ENCODE assay signal across 8 cellular contexts in the genomic region with DNA sequence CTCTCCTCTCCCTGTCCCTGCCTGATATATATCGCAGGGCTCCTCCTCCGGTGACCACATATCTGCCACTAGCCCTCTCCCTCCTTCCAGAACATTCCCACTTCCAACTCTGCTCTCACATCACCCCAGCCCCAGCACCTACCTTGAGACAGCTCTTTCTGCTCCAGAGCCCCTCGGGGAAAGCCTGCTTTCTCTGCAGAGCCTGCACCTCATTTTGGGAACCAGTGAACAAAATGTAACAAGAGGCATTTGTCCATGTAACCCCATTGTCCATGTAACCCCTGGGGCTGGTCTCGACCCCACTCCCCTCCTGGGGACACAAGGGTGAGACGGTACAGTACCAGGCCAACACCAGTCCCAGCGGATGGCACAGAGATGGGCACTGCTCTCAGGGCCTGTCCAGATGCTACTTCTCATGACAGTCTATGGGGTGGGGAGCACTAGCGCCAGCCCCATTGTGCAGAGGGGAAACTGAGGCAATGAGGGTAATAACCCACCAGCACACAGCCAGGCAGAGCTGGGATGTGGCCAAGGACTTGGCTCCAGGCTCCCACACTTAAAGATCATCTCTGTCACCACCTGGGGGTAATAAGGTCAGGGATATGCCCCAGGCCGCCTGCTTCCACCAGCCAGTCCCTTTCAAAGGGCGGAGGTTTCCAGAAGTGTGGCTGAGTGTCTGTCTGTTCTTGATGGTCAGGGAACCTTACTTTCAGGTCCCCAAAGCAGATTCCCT. TPM values are rescaled to one million over a fixed set of nuclear protein-coding genes. Genes with fewer than 3 reads are reported as not detected.
DNase-seq lines count a peak whose midpoint lies in the region; ATAC-seq and TF ChIP-seq lines count a peak whose summit lies in the region.

No MANE protein-coding gene starts in this region.

- ATAC-seq in activated CD8-positive, alpha-beta T cell treated with anti-CD3 and anti-CD28 coated beads for 36 hours: no peak
- no peak for ATAC-seq in GM18517 (IDR thresholded peaks at IDR 0.05; ENCODE audit: unreplicated experiment)

- peak overlapping the region in 3 of 4 donors; percentile 37 to 72 (median 54) for H3K27ac ChIP-seq in transverse colon

- H3K4me1 ChIP-seq in transverse colon: peaks cover 35 to 64% (median 59%) of the 10 kb centered on the region in 4 donors

- no peak for TF ChIP-seq POLR2A in transverse colon (IDR thresholded peaks at IDR 0.05)

- 69% methylated on average over 9 of the region's 9 CpGs; no CpG with 5 or more reads in 1 of the 2 donors for WGBS in transverse colon (ENCODE audit: low coverage in 1 of 2), 2 donors

- H3K27me3 Mint-ChIP-seq in activated naive CD4-positive, alpha-beta T cell treated with anti-CD3 and anti-CD28 coated beads, Interleukin-2, amount 10 ng/mL, durations not matched to agents 7 days and 5 days: peaks cover 36% of the 10 kb centered on the region
- H3K27me3 Mint-ChIP-seq in activated CD8-positive, alpha-beta T cell treated with anti-CD3 and anti-CD28 coated beads for 36 hours: no peaks in the 10 kb centered on the region

- TF ChIP-seq CTCF in activated CD8-positive, alpha-beta T cell treated with anti-CD3 and anti-CD28 coated beads for 36 hours (IDR thresholded peaks at IDR 0.05): no peak
- no peak for TF ChIP-seq CTCF in transverse colon (IDR thresholded peaks at IDR 0.05)

- no peaks in the 10 kb centered on the region for H3K9me3 Mint-ChIP-seq in activated naive CD4-positive, alpha-beta T cell treated with anti-CD3 and anti-CD28 coated beads, Interleukin-2, amount 10 ng/mL, durations not matched to agents 7 days and 5 days
- H3K9me3 Mint-ChIP-seq in activated CD8-positive, alpha-beta T cell treated with anti-CD3 and anti-CD28 coated beads for 36 hours: no peaks in the 10 kb centered on the region

- in situ Hi-C loops in transverse colon (cut with MboI; ENCODE audit: low pct_ligation_motif_present in 1 of 4, low pct_unique_long_range_greater_than_20kb in 1 of 4, low sequenced_read_pairs in 3 of 4): loop anchor here in 2 of 4 donors (25.0 kb wide), 1 partner anchor 181 kb away; no protein-coding TSS in a partner anchor

- H3K36me3 ChIP-seq in transverse colon: no peaks in the 10 kb centered on the region

- H3K27ac Mint-ChIP-seq in activated naive CD4-positive, alpha-beta T cell treated with anti-CD3 and anti-CD28 coated beads, Interleukin-2, amount 10 ng/mL, durations not matched to agents 7 days and 5 days: no peak overlapping the region
- peak overlapping the region; percentile 86 for H3K27ac Mint-ChIP-seq in activated CD8-positive, alpha-beta T cell treated with anti-CD3 and anti-CD28 coated beads for 36 hours

- no peaks in the 10 kb centered on the region for H3K36me3 Mint-ChIP-seq in activated naive CD4-positive, alpha-beta T cell treated with anti-CD3 and anti-CD28 coated beads, Interleukin-2, amount 10 ng/mL, durations not matched to agents 7 days and 5 days
- peaks cover 4% of the 10 kb centered on the region for H3K36me3 Mint-ChIP-seq in activated CD8-positive, alpha-beta T cell treated with anti-CD3 and anti-CD28 coated beads for 36 hours (ENCODE audit: low read depth)

- POLR2A ChIA-PET in activated CD8-positive, alpha-beta T cell treated with anti-CD3 and anti-CD28 coated beads for 36 hours (lab: Charles Lee): interaction anchor here (0.7 to 1.7 kb wide), 5 partner anchors 153 to 711 kb away, joined by 3 to 12 read pairs (median 4); partner anchors contain the start of gene CBX4

- peak overlapping the region; percentile 71 for H3K4me3 Mint-ChIP-seq in activated naive CD4-positive, alpha-beta T cell treated with anti-CD3 and anti-CD28 coated beads, Interleukin-2, amount 10 ng/mL, durations not matched to agents 7 days and 5 days
- peak overlapping the region; percentile 80 for H3K4me3 Mint-ChIP-seq in activated CD8-positive, alpha-beta T cell treated with anti-CD3 and anti-CD28 coated beads for 36 hours

- intact Hi-C loops in activated CD8-positive, alpha-beta T cell treated with anti-CD3 and anti-CD28 coated beads for 36 hours (cut with micrococcal nuclease): loop anchor here (5.0 to 10.0 kb wide), 2 partner anchors 196 to 248 kb away; partner anchors contain the start of gene CBX8
- intact Hi-C loops in transverse colon (cut with DNase I; ENCODE audit: low total_unique reads): loop anchor here (10.0 kb wide), 1 partner anchor 158 kb away; the partner anchor contains the start of gene CBX4

- no peak for TF ChIP-seq EP300 in transverse colon (IDR thresholded peaks at IDR 0.05; ENCODE audit: low read depth)

- no peaks in the 10 kb centered on the region for H3K9me3 ChIP-seq in transverse colon

- peaks cover 58% of the 10 kb centered on the region for H3K4me1 Mint-ChIP-seq in activated naive CD4-positive, alpha-beta T cell treated with anti-CD3 and anti-CD28 coated beads, Interleukin-2, amount 10 ng/mL, durations not matched to agents 7 days and 5 days
- H3K4me1 Mint-ChIP-seq in activated CD8-positive, alpha-beta T cell treated with anti-CD3 and anti-CD28 coated beads for 36 hours (ENCODE audit: low read depth): peaks cover 50% of the 10 kb centered on the region

- H3K4me3 ChIP-seq in transverse colon: peak overlapping the region in 1 of 4 donors; percentile 46

- DNase-seq in activated naive CD4-positive, alpha-beta T cell treated with anti-CD3 and anti-CD28 coated beads, Interleukin-2, amount 10 ng/mL, durations not matched to agents 7 days and 5 days: no peak
- DNase-seq in activated naive CD4-positive, alpha-beta T cell treated with Interleukin-2 at 50 U/mL for 16 hours: no peak
- peak; percentile 28 for DNase-seq in activated CD8-positive, alpha-beta T cell treated with anti-CD3 and anti-CD28 coated beads for 36 hours
- DNase-seq in iris pigment epithelial cell (ENCODE audit: low read depth) (peak; percentile 11), transverse colon (no peak), iPS-NIHi11 (ENCODE audit: low spot score) (no peak), HT-29 (ENCODE audit: low spot score) (no peak)

- CTCF ChIA-PET in activated naive CD4-positive, alpha-beta T cell treated with anti-CD3 and anti-CD28 coated beads, Interleukin-2, amount 10 ng/mL, durations not matched to agents 7 days and 5 days (lab: Charles Lee): interaction anchor here (1.0 to 2.0 kb wide), 5 partner anchors 19 to 251 kb away, joined by 3 to 10 read pairs (median 5); no protein-coding TSS in a partner anchor
- CTCF ChIA-PET in activated CD8-positive, alpha-beta T cell treated with anti-CD3 and anti-CD28 coated beads for 36 hours (lab: Charles Lee): interaction anchor here (0.9 to 7.9 kb wide), 11 partner anchors 13 to 252 kb away, joined by 3 to 67 read pairs (median 4); partner anchors contain the start of gene CBX4

- no peaks in the 10 kb centered on the region for H3K27me3 ChIP-seq in transverse colon

RNA-seq across cellular contexts. Expression of gene TBC1D16, which starts 42.8 kb away (rescaled TPM):
- 10 to 100 TPM in 1 of 2 experiments, 1 to 10 TPM in 1; 9.6 to 12.0 TPM for total RNA-seq in activated CD8-positive, alpha-beta T cell treated with anti-CD3 and anti-CD28 coated beads for 36 hours
- total RNA-seq in transverse colon: 10 to 100 TPM; 12.3 to 22.4 (median 18.1) TPM
- 24.3 and 24.6 TPM in 2 replicates for total RNA-seq in HT-29 (2014; rRNA removed; shearing (Covaris generic))

RNA-seq across cellular contexts. Expression of gene CCDC40, which starts 43.6 kb away (rescaled TPM):
- under 1 TPM; 0.54 to 0.79 TPM for total RNA-seq in activated CD8-positive, alpha-beta T cell treated with anti-CD3 and anti-CD28 coated beads for 36 hours
- 1 to 10 TPM in 3 of 4 donors, under 1 TPM in 1; 0.75 to 2.8 (median 2.0) TPM for total RNA-seq in transverse colon
- 5.5 and 7.0 TPM in 2 replicates for total RNA-seq in HT-29 (2014; rRNA removed; shearing (Covaris generic))

Comparison
In these comparisons a context has a peak if more than half of its experiments do, and no peak if none do; other contexts are left out.
1. DNase-seq: peak in activated CD8-positive, alpha-beta T cell treated with anti-CD3 and anti-CD28 coated beads for 36 hours (single experiment) and iris pigment epithelial cell (single experiment); none in activated naive CD4-positive, alpha-beta T cell treated with anti-CD3 and anti-CD28 coated beads, Interleukin-2, amount 10 ng/mL, durations not matched to agents 7 days and 5 days (single experiment), activated naive CD4-positive, alpha-beta T cell treated with Interleukin-2 at 50 U/mL for 16 hours (single experiment), transverse colon (single experiment), iPS-NIHi11 (single experiment) and HT-29 (single experiment).